Comparison of ENCODE assay signal across 1 cellular context in the genomic region with DNA sequence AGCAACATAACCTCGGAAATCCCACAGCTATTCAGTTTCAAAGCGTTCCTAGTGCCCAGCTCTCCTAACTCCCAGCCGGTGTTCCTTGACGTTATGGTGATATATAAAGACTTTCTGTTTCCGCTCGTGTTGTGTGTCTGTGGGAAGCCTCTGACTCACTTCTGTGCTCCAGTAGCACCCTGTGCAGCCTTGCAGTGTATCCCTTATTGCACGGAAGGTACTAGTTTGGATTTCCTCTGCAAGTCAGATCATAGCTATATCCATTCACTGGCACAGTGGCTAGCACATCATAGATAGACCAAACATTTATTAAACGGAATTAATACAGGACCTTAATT.
TF ChIP-seq lines count a peak whose summit lies in the region.

No MANE protein-coding gene starts in this region.

TF ChIP-seq in H1, 55 proteins besides CTCF, POLR2A, EP300 and RAD21 (continued from another document):
- TF ChIP-seq RNF2 (IDR thresholded peaks at IDR 0.05; ENCODE audit: borderline replicate concordance, low read depth, low read length, missing control alignments, poor library complexity, severe bottlenecking) (no peak), JUND (IDR thresholded peaks at IDR 0.05; ENCODE audit: low read length) (no peak), TEAD4 (IDR thresholded peaks at IDR 0.05; ENCODE audit: low read depth, low read length) (no peak), CTBP2 (IDR thresholded peaks at IDR 0.05; ENCODE audit: borderline replicate concordance, insufficient read depth, insufficient read length, low read length) (no peak), BRCA1 (IDR thresholded peaks at IDR 0.05; ENCODE audit: low read depth, low read length) (no peak)
